Comparison of ENCODE assay signal across 17 cellular contexts in the genomic region with DNA sequence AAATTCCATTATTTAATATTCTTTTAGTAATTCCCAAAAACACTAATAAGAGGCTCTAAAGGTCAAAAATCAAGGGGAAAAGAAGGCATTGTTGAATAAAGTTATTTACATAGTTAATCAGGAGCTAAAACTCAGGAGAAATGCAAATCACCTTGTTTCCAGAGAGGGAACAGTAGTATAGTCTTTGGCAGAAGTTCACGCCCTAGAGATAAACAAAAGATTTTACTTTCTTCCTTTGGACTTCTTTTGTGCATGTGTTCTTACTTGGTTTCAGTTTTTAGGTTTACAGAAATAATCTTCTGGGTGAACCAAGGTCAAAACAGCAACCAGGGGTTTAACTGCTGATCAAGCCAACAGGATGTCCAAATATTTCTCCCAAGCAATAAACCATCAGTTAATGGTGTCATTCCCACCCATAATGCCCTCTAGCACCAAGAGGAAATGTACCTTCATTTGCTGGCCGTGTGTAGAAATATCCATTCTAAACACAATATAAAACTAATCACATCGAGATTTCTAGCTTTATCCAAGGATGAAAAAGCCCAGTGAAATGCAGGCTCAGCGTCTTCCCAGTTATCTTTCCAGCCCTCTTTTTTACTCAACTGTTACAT.
"Had no signal": no experiment of that assay in that cellular context is flagged by ENCODE, and none has a peak within 500 bp of the region (broad histone marks: within the 10 kb centered on the region; RNA-seq: fewer than 3 reads in every experiment).

No MANE protein-coding gene starts in this region.

- H3K4me3 ChIP-seq: esophagus muscularis mucosa, gastroesophageal sphincter, right atrium auricular region, skin epidermis had no signal

- H3K27ac Mint-ChIP-seq: dendritic cell treated with granulocyte-macrophage colony-stimulating factor and Interleukin-4, amounts not matched to agents 40 ng/mL and 50 ng/mL, for 4 days; effector memory CD8-positive, alpha-beta T cell; immature natural killer cell; naive thymus-derived CD8-positive, alpha-beta T cell; type B pancreatic cell had no signal

- H3K4me1 Mint-ChIP-seq: immature natural killer cell; naive thymus-derived CD8-positive, alpha-beta T cell had no signal

- H3K27ac ChIP-seq: epithelial cell of prostate, neutrophil, right atrium auricular region, skin epidermis had no signal

- H3K4me1 ChIP-seq: right atrium auricular region had no signal

- ATAC-seq: effector memory CD8-positive, alpha-beta T cell; gastroesophageal sphincter; naive thymus-derived CD8-positive, alpha-beta T cell had no signal

- H3K36me3 Mint-ChIP-seq: immature natural killer cell; naive thymus-derived CD8-positive, alpha-beta T cell; type B pancreatic cell had no signal

- H3K4me3 Mint-ChIP-seq: dendritic cell treated with granulocyte-macrophage colony-stimulating factor and Interleukin-4, amounts not matched to agents 40 ng/mL and 50 ng/mL, for 4 days; effector memory CD8-positive, alpha-beta T cell; immature natural killer cell; naive thymus-derived CD8-positive, alpha-beta T cell; type B pancreatic cell had no signal

- H3K36me3 ChIP-seq: esophagus muscularis mucosa, gastroesophageal sphincter, neutrophil, right atrium auricular region, sigmoid colon had no signal

- H3K27me3 ChIP-seq: esophagus muscularis mucosa, gastroesophageal sphincter, neutrophil, right atrium auricular region, sigmoid colon had no signal

- DNase-seq: effector memory CD8-positive, alpha-beta T cell; foreskin fibroblast; glutamatergic neuron; immature natural killer cell; naive thymus-derived CD8-positive, alpha-beta T cell; posterior cingulate gyrus; sigmoid colon; stimulated activated CD4-positive, alpha-beta T cell treated with anti-CD3 and anti-CD28 coated beads, Interleukin-12 subunit alpha, Interleukin-12 subunit beta, amount 100 ng/mL, for 4 hours; stimulated activated naive CD4-positive, alpha-beta T cell treated with Interleukin-2 at 50 U/mL for 16 hours had no signal

- H3K9me3 ChIP-seq: esophagus muscularis mucosa, gastroesophageal sphincter, neutrophil had no signal

- H3K27me3 Mint-ChIP-seq: dendritic cell treated with granulocyte-macrophage colony-stimulating factor and Interleukin-4, amounts not matched to agents 40 ng/mL and 50 ng/mL, for 4 days; effector memory CD8-positive, alpha-beta T cell; naive thymus-derived CD8-positive, alpha-beta T cell; type B pancreatic cell had no signal

- H3K9me3 Mint-ChIP-seq: type B pancreatic cell had no signal
